23 cellular contexts compared by ENCODE assay signal in the genomic region with DNA sequence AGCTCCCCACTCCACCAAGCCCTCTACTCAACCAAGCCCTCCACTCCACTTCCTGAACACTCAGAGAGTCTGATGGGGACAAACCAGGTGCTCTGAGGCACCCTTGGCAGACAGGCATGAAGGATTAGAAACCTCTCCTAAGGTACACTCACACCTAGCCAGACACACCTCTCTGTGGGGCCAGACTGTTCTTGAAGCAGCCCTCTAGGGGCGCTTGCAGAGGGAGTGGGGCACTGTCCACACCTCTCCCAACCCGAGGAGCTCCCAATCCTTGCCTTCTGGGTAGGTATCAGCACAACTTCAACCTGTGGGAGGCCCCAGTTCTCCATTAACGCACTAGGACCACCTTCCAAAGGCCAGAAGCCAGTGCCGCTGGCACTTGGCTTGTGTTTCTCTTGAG.
"Had no signal": no experiment of that assay in that cellular context is flagged by ENCODE, and none has a peak within 500 bp of the region (broad histone marks: within the 10 kb centered on the region; RNA-seq: fewer than 3 reads in every experiment).

No MANE protein-coding gene starts in this region.

- H3K27me3 ChIP-seq: foreskin keratinocyte, hepatocyte, neural progenitor cell, tibial artery, upper lobe of left lung, uterus had no signal

- H3K9me3 Mint-ChIP-seq: natural killer cell treated with Interleukin-12 subunit alpha and Interleukin-12 subunit beta and Interleukin-15 and Interleukin-18, amount 100 ng/mL, for 72 hours; neural progenitor cell had no signal

- H3K36me3 ChIP-seq: neural progenitor cell, spleen, tibial artery, upper lobe of left lung, uterus had no signal

- H3K27ac ChIP-seq: foreskin keratinocyte, hepatocyte, neural progenitor cell, psoas muscle, spleen, tibial artery, upper lobe of left lung, uterus had no signal

- ATAC-seq: foreskin keratinocyte; left colon; left ventricle myocardium superior; natural killer cell treated with Interleukin-12 subunit alpha and Interleukin-12 subunit beta and Interleukin-15 and Interleukin-18, amount 100 ng/mL, for 72 hours; psoas muscle; sciatic nerve; stimulated activated memory B cell treated with anti-CD40 and anti-IgM and Interleukin-4, amounts not matched to agents 10 μg/mL and 1 μg/mL and 100 μg/mL, for 72 hours had no signal

- H2AFZ ChIP-seq: hepatocyte, neural progenitor cell had no signal

- H3K9ac ChIP-seq: neural progenitor cell had no signal

- H3K27ac Mint-ChIP-seq: natural killer cell treated with Interleukin-12 subunit alpha and Interleukin-12 subunit beta and Interleukin-15 and Interleukin-18, amount 100 ng/mL, for 72 hours; neural progenitor cell; stimulated activated memory B cell treated with anti-CD40 and anti-IgM and Interleukin-4, amounts not matched to agents 10 μg/mL and 1 μg/mL and 100 μg/mL, for 72 hours; stimulated activated naive CD8-positive, alpha-beta T cell treated with anti-CD3 and anti-CD28 coated beads, Interleukin-15, Interleukin-2, amounts not matched to agents 100 ng/mL and 50 ng/mL, for 24 hours had no signal

- H3K4me3 Mint-ChIP-seq: natural killer cell treated with Interleukin-12 subunit alpha and Interleukin-12 subunit beta and Interleukin-15 and Interleukin-18, amount 100 ng/mL, for 72 hours; neural progenitor cell; stimulated activated memory B cell treated with anti-CD40 and anti-IgM and Interleukin-4, amounts not matched to agents 10 μg/mL and 1 μg/mL and 100 μg/mL, for 72 hours; stimulated activated naive CD8-positive, alpha-beta T cell treated with anti-CD3 and anti-CD28 coated beads, Interleukin-15, Interleukin-2, amounts not matched to agents 100 ng/mL and 50 ng/mL, for 24 hours had no signal

- H3K27me3 Mint-ChIP-seq: natural killer cell treated with Interleukin-12 subunit alpha and Interleukin-12 subunit beta and Interleukin-15 and Interleukin-18, amount 100 ng/mL, for 72 hours; stimulated activated memory B cell treated with anti-CD40 and anti-IgM and Interleukin-4, amounts not matched to agents 10 μg/mL and 1 μg/mL and 100 μg/mL, for 72 hours; stimulated activated naive CD8-positive, alpha-beta T cell treated with anti-CD3 and anti-CD28 coated beads, Interleukin-15, Interleukin-2, amounts not matched to agents 100 ng/mL and 50 ng/mL, for 24 hours had no signal

- H3K9me3 ChIP-seq: psoas muscle, spleen, tibial artery, upper lobe of left lung, uterus had no signal

- H3K79me2 ChIP-seq: hepatocyte had no signal

- H3K4me3 ChIP-seq: hepatocyte, lung, neural progenitor cell, psoas muscle, spleen, tibial artery, upper lobe of left lung, uterus had no signal

- H3K4me1 ChIP-seq: foreskin keratinocyte, neural progenitor cell, psoas muscle, spleen, tibial artery, upper lobe of left lung, uterus had no signal

- H3K4me2 ChIP-seq: hepatocyte, neural progenitor cell had no signal

- DNase-seq: dermis blood vessel endothelial cell; foreskin keratinocyte; left colon; left ventricle myocardium superior; mesenchymal stem cell; midbrain; occipital lobe; psoas muscle; retina; spleen; stimulated activated CD4-positive, alpha-beta T cell treated with anti-CD3 and anti-CD28 coated beads, Interleukin-15, amount 100 ng/mL, for 24 hours; stimulated activated CD4-positive, alpha-beta T cell treated with anti-CD3 and anti-CD28 coated beads, Interleukin-1b, Interleukin-23, amount 100 ng/mL, for 48 hours; stimulated activated CD4-positive, alpha-beta T cell treated with anti-CD3 and anti-CD28 coated beads, Interleukin-4, amount 100 ng/mL, for 24 hours; tibial artery; upper lobe of left lung; uterus had no signal

- H3K36me3 Mint-ChIP-seq: natural killer cell treated with Interleukin-12 subunit alpha and Interleukin-12 subunit beta and Interleukin-15 and Interleukin-18, amount 100 ng/mL, for 72 hours; neural progenitor cell; stimulated activated memory B cell treated with anti-CD40 and anti-IgM and Interleukin-4, amounts not matched to agents 10 μg/mL and 1 μg/mL and 100 μg/mL, for 72 hours had no signal

- H3K4me1 Mint-ChIP-seq: stimulated activated memory B cell treated with anti-CD40 and anti-IgM and Interleukin-4, amounts not matched to agents 10 μg/mL and 1 μg/mL and 100 μg/mL, for 72 hours had no signal
